Comparison of ENCODE assay signal across 8 cellular contexts in genomic region chr18:36830141-36830495, GRCh38. TPM values are rescaled to one million over a fixed set of nuclear protein-coding genes. Genes with fewer than 3 reads are reported as not detected.
DNase-seq lines count a peak whose midpoint lies in the region; ATAC-seq and TF ChIP-seq lines count a peak whose summit lies in the region.

No MANE protein-coding gene starts in this region.

- peaks cover 42% of the 10 kb centered on the region for H3K4me1 Mint-ChIP-seq in activated naive CD4-positive, alpha-beta T cell treated with anti-CD3 and anti-CD28 coated beads, Interleukin-2, amount 50 U/mL, for 24 hours
- H3K4me1 Mint-ChIP-seq in activated B cell treated with CpG ODN at 0.5 μM for 24 hours: peaks cover 31% of the 10 kb centered on the region

- intact Hi-C loops in activated B cell treated with CpG ODN at 0.5 μM for 24 hours (cut with micrococcal nuclease): loop anchor here (10.0 kb wide), 1 partner anchor 645 kb away; the partner anchor contains the start of gene MOCOS

- no peak overlapping the region for H3K4me2 ChIP-seq in trophoblast cell (ENCODE audit: low read length)

- H2BK12ac ChIP-seq in trophoblast cell (ENCODE audit: low read length): no peak overlapping the region

- H3K27me3 ChIP-seq in iPS-20b (ENCODE audit: insufficient read depth, low read length) (no peaks in the 10 kb centered on the region; the same call in 1 of the 2 replicates), trophoblast cell (ENCODE audit: insufficient read depth, low read length) (no peaks in the 10 kb centered on the region)

- no peak overlapping the region for H2AK5ac ChIP-seq in trophoblast cell (ENCODE audit: low read length)

- no peak overlapping the region for H3K18ac ChIP-seq in trophoblast cell (ENCODE audit: low read length)

- no peaks in the 10 kb centered on the region for H3K9me3 Mint-ChIP-seq in activated naive CD4-positive, alpha-beta T cell treated with anti-CD3 and anti-CD28 coated beads, Interleukin-2, amount 50 U/mL, for 24 hours
- no peaks in the 10 kb centered on the region for H3K9me3 Mint-ChIP-seq in activated B cell treated with CpG ODN at 0.5 μM for 24 hours

- no peak overlapping the region for H4K12ac ChIP-seq in trophoblast cell (ENCODE audit: low read depth, low read length)

- no peak overlapping the region for H2BK5ac ChIP-seq in trophoblast cell (ENCODE audit: low read depth, low read length, poor library complexity)

- no peak overlapping the region for H3K4ac ChIP-seq in trophoblast cell (ENCODE audit: low read depth, low read length)

- H3K9ac ChIP-seq in iPS-20b (ENCODE audit: low read depth, low read length) (0 out of 2 replicates have a peak overlapping the region, but pooled peaks have one; percentile 67), trophoblast cell (ENCODE audit: low read length) (no peak overlapping the region)

- H3K36me3 ChIP-seq in iPS-20b (ENCODE audit: insufficient read depth, low read depth, low read length) (peaks cover 8% of the 10 kb centered on the region), urinary bladder (ENCODE audit: insufficient read depth) (no peaks in the 10 kb centered on the region), trophoblast cell (ENCODE audit: control insufficient read depth in 1 of 2, insufficient read depth in 2 of 2, low read length in 2 of 2) (no peaks in the 10 kb centered on the region)

- H2BK120ac ChIP-seq in trophoblast cell (ENCODE audit: insufficient read depth, low read length, poor library complexity): no peak overlapping the region

- H3K14ac ChIP-seq in trophoblast cell (ENCODE audit: low read length): no peak overlapping the region

- no peak for TF ChIP-seq CTCF in activated B cell treated with CpG ODN at 0.5 μM for 24 hours (IDR thresholded peaks at IDR 0.05)

- H3K27ac Mint-ChIP-seq in activated naive CD4-positive, alpha-beta T cell treated with anti-CD3 and anti-CD28 coated beads, Interleukin-2, amount 50 U/mL, for 24 hours: peak overlapping the region; percentile 73
- peak overlapping the region; percentile 74 for H3K27ac Mint-ChIP-seq in activated B cell treated with CpG ODN at 0.5 μM for 24 hours

- no peak overlapping the region for H3K27ac ChIP-seq in iPS-20b (ENCODE audit: low read length)
- no peak overlapping the region for H3K27ac ChIP-seq in urinary bladder (ENCODE audit: low read depth)
- no peak overlapping the region for H3K27ac ChIP-seq in trophoblast cell (ENCODE audit: low read depth, low read length)

- POLR2A ChIA-PET in activated B cell treated with CpG ODN at 0.5 μM for 24 hours (lab: Charles Lee): no interaction called here

- 33% methylated on average over 1 of the region's 1 CpG for WGBS in urinary bladder
- no CpG with 5 or more reads among the region's 1 CpG for WGBS in trophoblast cell (ENCODE audit: extremely low coverage, insufficient coverage, insufficient read length)

- no peak overlapping the region for H4K91ac ChIP-seq in trophoblast cell (ENCODE audit: low read depth, low read length)

- no peak overlapping the region for H2AFZ ChIP-seq in trophoblast cell (ENCODE audit: insufficient read depth, low read length, poor library complexity)

- DNase-seq in activated naive CD4-positive, alpha-beta T cell treated with anti-CD3 and anti-CD28 coated beads, Interleukin-2, amount 50 U/mL, for 16 hours: no peak
- no peak for DNase-seq in activated B cell treated with CpG ODN at 0.5 μM for 24 hours
- no peak for DNase-seq in NCI-H1436 treated with DMSO at 0.1 percent for 48 hours (lab: John Stamatoyannopoulos, UW)
- DNase-seq in trophoblast cell: no peak

- peaks cover 7% of the 10 kb centered on the region for H3K79me2 ChIP-seq in trophoblast cell (ENCODE audit: control insufficient read depth, insufficient read depth, low read length, poor library complexity)

- H3K4me3 Mint-ChIP-seq in activated naive CD4-positive, alpha-beta T cell treated with anti-CD3 and anti-CD28 coated beads, Interleukin-2, amount 50 U/mL, for 24 hours: peak overlapping the region; percentile 96
- H3K4me3 Mint-ChIP-seq in activated B cell treated with CpG ODN at 0.5 μM for 24 hours: peak overlapping the region; percentile 94

- CTCF ChIA-PET in activated B cell treated with CpG ODN at 0.5 μM for 24 hours (lab: Charles Lee): interaction anchor here (1.8 kb wide), 1 partner anchor 21 kb away, joined by 6 read pairs; no protein-coding TSS in a partner anchor

- peak overlapping the region; percentile 100 for H3K4me3 ChIP-seq in iPS-20b (ENCODE audit: low read length)
- H3K4me3 ChIP-seq in urinary bladder (ENCODE audit: low read depth, low read length): peak overlapping the region; percentile 53
- no peak overlapping the region for H3K4me3 ChIP-seq in trophoblast cell (ENCODE audit: low read depth, low read length)

- no peaks in the 10 kb centered on the region for H3K27me3 Mint-ChIP-seq in activated naive CD4-positive, alpha-beta T cell treated with anti-CD3 and anti-CD28 coated beads, Interleukin-2, amount 50 U/mL, for 24 hours
- no peaks in the 10 kb centered on the region for H3K27me3 Mint-ChIP-seq in activated B cell treated with CpG ODN at 0.5 μM for 24 hours

- H3K4me1 ChIP-seq in iPS-20b (ENCODE audit: insufficient read depth, low read length): peaks cover 10% of the 10 kb centered on the region
- H3K4me1 ChIP-seq in urinary bladder (ENCODE audit: insufficient read depth): no peaks in the 10 kb centered on the region
- H3K4me1 ChIP-seq in trophoblast cell (ENCODE audit: control insufficient read depth in 1 of 2, insufficient read depth in 2 of 2, low read length in 2 of 2): peaks cover 5% of the 10 kb centered on the region in 2 experiments

- ATAC-seq in activated B cell treated with CpG ODN at 0.5 μM for 24 hours (ENCODE audit: low read depth) (no peak), HG02678 (IDR thresholded peaks at IDR 0.05; ENCODE audit: unreplicated experiment) (no peak)

- no peaks in the 10 kb centered on the region for H3K36me3 Mint-ChIP-seq in activated naive CD4-positive, alpha-beta T cell treated with anti-CD3 and anti-CD28 coated beads, Interleukin-2, amount 50 U/mL, for 24 hours
- H3K36me3 Mint-ChIP-seq in activated B cell treated with CpG ODN at 0.5 μM for 24 hours (ENCODE audit: low read depth): peaks cover 5% of the 10 kb centered on the region

- H3K23ac ChIP-seq in trophoblast cell (ENCODE audit: low read length): no peak overlapping the region

- no peak overlapping the region for H4K8ac ChIP-seq in trophoblast cell (ENCODE audit: low read depth, low read length)

- peaks cover 8% of the 10 kb centered on the region for H3K79me1 ChIP-seq in trophoblast cell (ENCODE audit: low read length)

- no peaks in the 10 kb centered on the region for H3K9me3 ChIP-seq in iPS-20b (ENCODE audit: insufficient read depth, low read depth, low read length)
- H3K9me3 ChIP-seq in trophoblast cell (ENCODE audit: insufficient read depth, low read depth, low read length): no peaks in the 10 kb centered on the region

RNA-seq across cellular contexts. Expression of gene KIAA1328, which starts 1.2 kb away (rescaled TPM):
- total RNA-seq in activated B cell treated with CpG ODN at 0.5 μM for 24 hours: 11.7 and 12.9 TPM in 2 replicates
- total RNA-seq in urinary bladder: 34.6 TPM
- polyA plus RNA-seq in urinary bladder: 5.4 TPM
- 2.5 and 3.0 TPM in 2 replicates for polyA plus RNA-seq in trophoblast cell (2013)

RNA-seq across cellular contexts. Expression of gene TPGS2, which starts 1.3 kb away (rescaled TPM):
- 42.1 and 45.1 TPM in 2 replicates for total RNA-seq in activated B cell treated with CpG ODN at 0.5 μM for 24 hours
- total RNA-seq in urinary bladder: 73.8 TPM
- polyA plus RNA-seq in urinary bladder: 63.7 TPM
- polyA plus RNA-seq in trophoblast cell (2013): 106 and 113 TPM in 2 replicates
